ENCODE assay signal across 15 cellular contexts in the genomic region with DNA sequence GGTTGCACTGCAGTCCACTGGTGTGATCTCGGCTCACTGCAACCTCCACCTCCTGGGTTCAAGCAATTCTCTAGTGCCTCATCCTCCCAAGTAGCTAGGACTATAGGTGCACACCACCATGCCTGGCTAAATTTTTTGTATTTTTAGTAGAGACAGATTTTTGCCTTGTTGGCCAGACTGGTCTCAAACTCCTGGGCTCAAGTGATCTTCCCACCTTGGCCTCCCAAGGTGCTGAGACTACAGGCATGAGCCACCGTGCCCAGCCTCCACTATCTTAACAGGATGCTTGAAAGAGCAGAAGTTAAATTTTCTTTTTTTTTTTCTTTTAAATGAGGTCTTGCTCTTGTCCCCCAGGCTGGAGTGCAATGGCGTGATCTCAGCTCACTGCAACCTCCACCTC. TPM values are rescaled to one million over a fixed set of nuclear protein-coding genes. Genes with fewer than 3 reads are reported as not detected.
"Had no signal": no experiment of that assay in that cellular context is flagged by ENCODE, and none has a peak within 500 bp of the region (broad histone marks: within the 10 kb centered on the region; RNA-seq: fewer than 3 reads in every experiment).

No MANE protein-coding gene starts in this region.

RNA-seq across cellular contexts. Expression of a gene that starts 8.6 kb away (rescaled TPM):
- total RNA-seq: naive thymus-derived CD4-positive, alpha-beta T cell; natural killer cell; occipital lobe; osteoblast; pulmonary artery endothelial cell; right atrium auricular region; spleen; testis; vagina had no signal
- polyA plus RNA-seq: naive thymus-derived CD4-positive, alpha-beta T cell; neural cell; spleen had no signal

RNA-seq across cellular contexts. Expression of a gene that starts 11.2 kb away (rescaled TPM):
- total RNA-seq: naive thymus-derived CD4-positive, alpha-beta T cell; natural killer cell; occipital lobe; osteoblast; prostate gland; pulmonary artery endothelial cell; right atrium auricular region; smooth muscle cell; suprapubic skin; ureter; vagina had no signal
- polyA plus RNA-seq: naive thymus-derived CD4-positive, alpha-beta T cell; neural cell; smooth muscle cell had no signal

RNA-seq across cellular contexts. Expression of a gene that starts 55.4 kb away (rescaled TPM):
- total RNA-seq: pulmonary artery endothelial cell had no signal

RNA-seq across cellular contexts. Expression of a gene that starts 55.8 kb away (rescaled TPM):
- total RNA-seq: natural killer cell, occipital lobe, osteoblast, ovary, pulmonary artery endothelial cell, right atrium auricular region, suprapubic skin, ureter, vagina had no signal
- polyA plus RNA-seq: naive thymus-derived CD4-positive, alpha-beta T cell; neural cell; smooth muscle cell; spleen had no signal
